ENCODE assay signal across 14 cellular contexts in the genomic region with DNA sequence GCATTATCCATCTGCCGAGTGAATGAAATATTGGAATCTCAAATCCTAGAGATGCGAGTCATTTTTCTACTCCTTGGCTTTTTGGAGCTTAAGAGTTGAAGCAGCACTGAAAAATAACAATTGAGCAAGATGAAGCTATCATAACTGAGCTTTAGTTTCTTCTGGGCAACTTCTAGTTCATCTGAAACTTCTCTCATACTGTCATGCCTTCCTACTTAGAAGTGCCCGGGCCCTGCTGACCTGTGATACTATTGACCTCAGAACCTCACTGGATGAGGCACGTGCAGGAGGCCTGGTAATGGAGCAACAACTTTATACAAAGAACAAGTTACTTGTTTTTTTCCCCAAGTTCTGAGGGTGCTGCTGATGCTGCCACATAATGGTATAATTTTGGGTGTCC. TPM values are rescaled to one million over a fixed set of nuclear protein-coding genes. Genes with fewer than 3 reads are reported as not detected.
DNase-seq lines count a peak whose midpoint lies in the region; ATAC-seq, FAIRE-seq and TF ChIP-seq lines count a peak whose summit lies in the region.
"Had no signal": no experiment of that assay in that cellular context is flagged by ENCODE, and none has a peak within 500 bp of the region (broad histone marks: within the 10 kb centered on the region; RNA-seq: fewer than 3 reads in every experiment).

No MANE protein-coding gene starts in this region.

- peak overlapping the region in 1 of 2 experiments; percentile 58; a peak in 1 of 6 replicates for H3K27ac ChIP-seq in A549

- H3K27me3 Mint-ChIP-seq in effector memory CD8-positive, alpha-beta T cell: no peaks in the 10 kb centered on the region
- H3K27me3 Mint-ChIP-seq: activated B cell treated with CpG ODN at 0.5 μM for 24 hours had no signal

- ATAC-seq in A549 (no peak), GM19025 (IDR thresholded peaks at IDR 0.05; ENCODE audit: low read depth, unreplicated experiment) (peak; percentile 23), HG03095 (IDR thresholded peaks at IDR 0.05; ENCODE audit: unreplicated experiment) (peak; percentile 25)
- ATAC-seq in effector memory CD8-positive, alpha-beta T cell (replicated peaks): no peak
- ATAC-seq: activated naive CD4-positive, alpha-beta T cell treated with anti-CD3 and anti-CD28 coated beads, Interleukin-2, amount 50 U/mL, for 72 hours had no signal

- H3K4me3 Mint-ChIP-seq in effector memory CD8-positive, alpha-beta T cell: peak overlapping the region; percentile 56 to 76
- H3K4me3 Mint-ChIP-seq: activated B cell treated with CpG ODN at 0.5 μM for 24 hours had no signal

- intact Hi-C loops in posterior cingulate gyrus (cut with DNase I): no loop called here

- DNase-seq in A549 (ENCODE audit: low read depth in 1 of 2, low spot score in 1 of 2) (no peak), posterior cingulate gyrus (no peak), NCI-H128 (lab: John Stamatoyannopoulos, UW; ENCODE audit: unreplicated experiment) (no peak), NCI-H774 (lab: John Stamatoyannopoulos, UW) (no peak)
- DNase-seq in effector memory CD8-positive, alpha-beta T cell: no peak
- DNase-seq in stimulated activated CD4-positive, alpha-beta T cell treated with anti-CD3 and anti-CD28 coated beads, Interleukin-2, amount 100 ng/mL, for 24 hours: no peak
- DNase-seq: activated B cell treated with CpG ODN at 0.5 μM for 24 hours; effector CD4-positive, alpha-beta T cell; midbrain; NCI-H510A treated with DMSO at 0.1 percent for 48 hours; SIG-M5 had no signal

- H3K36me3 Mint-ChIP-seq in effector memory CD8-positive, alpha-beta T cell (ENCODE audit: insufficient read depth): no peaks in the 10 kb centered on the region
- H3K36me3 Mint-ChIP-seq: activated naive CD4-positive, alpha-beta T cell treated with anti-CD3 and anti-CD28 coated beads, Interleukin-2, amount 50 U/mL, for 72 hours had no signal

- POLR2A ChIA-PET in A549 (lab: Yijun Ruan, JAX): no interaction called here

- no peak overlapping the region for H3K4me3 ChIP-seq in A549

- FAIRE-seq in A549 (lab: Jason Lieb, UNC): no peak

- peaks cover 6 to 12% of the 10 kb centered on the region in 2 donors for H3K4me1 Mint-ChIP-seq in effector memory CD8-positive, alpha-beta T cell (ENCODE audit: low read depth in 2 of 2)

- no peak for TF ChIP-seq CTCF in A549 (IDR thresholded peaks at IDR 0.05)

- WGBS in A549 (ENCODE audit: missing lambda C conversion rate): 53% methylated on average over 4 of the region's 4 CpGs

- TF ChIP-seq RAD21 in A549 (conservative IDR thresholded peaks at IDR 0.05 in 1 of 2, IDR thresholded peaks at IDR 0.05 in 1 of 2): no peak

- H3K9me3 ChIP-seq in A549: no peaks in the 10 kb centered on the region

- TF ChIP-seq EP300 in A549 (IDR thresholded peaks at IDR 0.05): no peak

- H3K27ac Mint-ChIP-seq in effector memory CD8-positive, alpha-beta T cell: peak overlapping the region; percentile 74 to 91
- H3K27ac Mint-ChIP-seq: activated B cell treated with CpG ODN at 0.5 μM for 24 hours had no signal

- peak overlapping the region; percentile 52 for H3K4me2 ChIP-seq in A549

- H3K4me1 ChIP-seq in A549: peaks cover 18% of the 10 kb centered on the region

- TF ChIP-seq POLR2A in A549 (IDR thresholded peaks at IDR 0.05; ENCODE audit: low read length): no peak

- no peaks in the 10 kb centered on the region for H3K9me3 Mint-ChIP-seq in effector memory CD8-positive, alpha-beta T cell

- CTCF ChIA-PET in A549 (lab: Yijun Ruan, JAX): no interaction called here

TF ChIP-seq in A549, 52 proteins besides CTCF, POLR2A, EP300 and RAD21:
- TF ChIP-seq KDM5A (IDR thresholded peaks at IDR 0.05) (no peak), POLR2AphosphoS2 (conservative IDR thresholded peaks at IDR 0.05; ENCODE audit: low read length) (no peak), ATOH8 (CRISPR knock-in tag; IDR thresholded peaks at IDR 0.05; ENCODE audit: low read depth) (no peak), NPAS2 (CRISPR knock-in tag; IDR thresholded peaks at IDR 0.05; ENCODE audit: borderline replicate concordance) (no peak), FOXS1 (CRISPR knock-in tag; IDR thresholded peaks at IDR 0.05) (no peak), ZNF302 (CRISPR knock-in tag; IDR thresholded peaks at IDR 0.05) (no peak), CEBPB (IDR thresholded peaks at IDR 0.05) (no peak), HOXB5 (CRISPR knock-in tag; IDR thresholded peaks at IDR 0.05) (no peak), EHF (CRISPR knock-in tag; IDR thresholded peaks at IDR 0.05) (no peak), MAX (IDR thresholded peaks at IDR 0.05) (no peak), EHMT2 (IDR thresholded peaks at IDR 0.05; ENCODE audit: low read depth) (no peak), GATA3 (IDR thresholded peaks at IDR 0.05; ENCODE audit: borderline replicate concordance) (no peak), MYC (IDR thresholded peaks at IDR 0.05; ENCODE audit: borderline replicate concordance, low read length) (no peak), TFCP2L1 (CRISPR knock-in tag; IDR thresholded peaks at IDR 0.05) (no peak), HOXB13 (CRISPR knock-in tag; IDR thresholded peaks at IDR 0.05; ENCODE audit: low read depth) (no peak)
- TF ChIP-seq, protein P1, sequence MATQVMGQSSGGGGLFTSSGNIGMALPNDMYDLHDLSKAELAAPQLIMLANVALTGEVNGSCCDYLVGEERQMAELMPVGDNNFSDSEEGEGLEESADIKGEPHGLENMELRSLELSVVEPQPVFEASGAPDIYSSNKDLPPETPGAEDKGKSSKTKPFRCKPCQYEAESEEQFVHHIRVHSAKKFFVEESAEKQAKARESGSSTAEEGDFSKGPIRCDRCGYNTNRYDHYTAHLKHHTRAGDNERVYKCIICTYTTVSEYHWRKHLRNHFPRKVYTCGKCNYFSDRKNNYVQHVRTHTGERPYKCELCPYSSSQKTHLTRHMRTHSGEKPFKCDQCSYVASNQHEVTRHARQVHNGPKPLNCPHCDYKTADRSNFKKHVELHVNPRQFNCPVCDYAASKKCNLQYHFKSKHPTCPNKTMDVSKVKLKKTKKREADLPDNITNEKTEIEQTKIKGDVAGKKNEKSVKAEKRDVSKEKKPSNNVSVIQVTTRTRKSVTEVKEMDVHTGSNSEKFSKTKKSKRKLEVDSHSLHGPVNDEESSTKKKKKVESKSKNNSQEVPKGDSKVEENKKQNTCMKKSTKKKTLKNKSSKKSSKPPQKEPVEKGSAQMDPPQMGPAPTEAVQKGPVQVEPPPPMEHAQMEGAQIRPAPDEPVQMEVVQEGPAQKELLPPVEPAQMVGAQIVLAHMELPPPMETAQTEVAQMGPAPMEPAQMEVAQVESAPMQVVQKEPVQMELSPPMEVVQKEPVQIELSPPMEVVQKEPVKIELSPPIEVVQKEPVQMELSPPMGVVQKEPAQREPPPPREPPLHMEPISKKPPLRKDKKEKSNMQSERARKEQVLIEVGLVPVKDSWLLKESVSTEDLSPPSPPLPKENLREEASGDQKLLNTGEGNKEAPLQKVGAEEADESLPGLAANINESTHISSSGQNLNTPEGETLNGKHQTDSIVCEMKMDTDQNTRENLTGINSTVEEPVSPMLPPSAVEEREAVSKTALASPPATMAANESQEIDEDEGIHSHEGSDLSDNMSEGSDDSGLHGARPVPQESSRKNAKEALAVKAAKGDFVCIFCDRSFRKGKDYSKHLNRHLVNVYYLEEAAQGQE (IDR thresholded peaks at IDR 0.05): no peak

RNA-seq across cellular contexts. Expression of gene P3H2, which starts 48.5 kb away (rescaled TPM):
- 59.9 and 72.5 TPM in 2 replicates for polyA plus RNA-seq in A549 (2011; rRNA removed)
- 16.2 and 21.8 TPM in 2 replicates for polyA plus RNA-seq in A549 (2012; cell fraction: cytosol; rRNA removed)
- polyA plus RNA-seq in A549 (2012; cell fraction: nucleus; rRNA removed): 21.9 and 29.7 TPM in 2 replicates
- 48.5 to 56.6 TPM (median 55.1 TPM) in 3 replicates for polyA plus RNA-seq in A549 (2017; fragmentation: RNase III; extraction: RNeasy Plus Mini Kit Qiagen cat#74134 plus additional on column Dnase treatment)
- polyA minus RNA-seq in A549 (2011; rRNA and poly(A)+ RNA removed): 37.1 and 37.2 TPM in 2 replicates

Comparison
In these comparisons a context has a peak if more than half of its experiments do, and no peak if none do; other contexts are left out.
1. ATAC-seq: peak in GM19025 (single experiment) and HG03095 (single experiment); none in A549 (0 of 2) and effector memory CD8-positive, alpha-beta T cell (single experiment).